Comparison of ENCODE assay signal across 8 cellular contexts in genomic region chr12:752673-753400, GRCh38. TPM values are rescaled to one million over a fixed set of nuclear protein-coding genes. Genes with fewer than 3 reads are reported as not detected.
A peak's percentile ranks its signal among the peaks of the same experiment; 100 is the strongest.
DNase-seq lines count a peak whose midpoint lies in the region; ATAC-seq and TF ChIP-seq lines count a peak whose summit lies in the region.

No MANE protein-coding gene starts in this region.

- peak overlapping the region; percentile 84 for H3K27ac Mint-ChIP-seq in activated naive CD8-positive, alpha-beta T cell treated with anti-CD3 and anti-CD28 coated beads for 36 hours

- peak overlapping the region; percentile 98 for H3K27ac ChIP-seq in 22Rv1
- peak overlapping the region; percentile 79 to 99 (median 98) for H3K27ac ChIP-seq in heart left ventricle

- H3K4me3 ChIP-seq in NT2/D1 (ENCODE audit: insufficient read length, low read depth) (peak overlapping the region; percentile 77), heart left ventricle (peak overlapping the region; percentile 61 to 97 (median 86))

- DNase-seq in NT2/D1 (ENCODE audit: low read depth, low spot score) (no peak), heart left ventricle (peak; percentile 63 to 81 (median 70)), posterior vena cava (ENCODE audit: low spot score) (peak; percentile 88), ureter (ENCODE audit: low spot score) (no peak)
- DNase-seq in activated naive CD8-positive, alpha-beta T cell treated with anti-CD3 and anti-CD28 coated beads for 36 hours = peak; percentile 62

- TF ChIP-seq POLR2A in heart left ventricle (IDR thresholded peaks at IDR 0.05) = peak in 1 of 2 donors; percentile 7

- peaks cover 3% of the 10 kb centered on the region for H3K4me1 ChIP-seq in NT2/D1 (ENCODE audit: insufficient read depth, insufficient read length)
- H3K4me1 ChIP-seq in heart left ventricle = peaks cover 0 to 62% (median 36%) of the 10 kb centered on the region in 12 donors

- peaks cover 34% of the 10 kb centered on the region for H3K36me3 Mint-ChIP-seq in activated naive CD8-positive, alpha-beta T cell treated with anti-CD3 and anti-CD28 coated beads for 36 hours

- H3K4me3 Mint-ChIP-seq in activated naive CD8-positive, alpha-beta T cell treated with anti-CD3 and anti-CD28 coated beads for 36 hours = peak overlapping the region; percentile 95

- H3K36me3 ChIP-seq in NT2/D1 (ENCODE audit: insufficient read depth, insufficient read length, low read length) = peaks cover 30% of the 10 kb centered on the region
- H3K36me3 ChIP-seq in heart left ventricle = no peaks in the 10 kb centered on the region

- H3K27me3 Mint-ChIP-seq in activated naive CD8-positive, alpha-beta T cell treated with anti-CD3 and anti-CD28 coated beads for 36 hours = no peaks in the 10 kb centered on the region

- H3K9me3 ChIP-seq in NT2/D1 (ENCODE audit: insufficient read depth, low read length) = no peaks in the 10 kb centered on the region
- H3K9me3 ChIP-seq in heart left ventricle = no peaks in the 10 kb centered on the region

- TF ChIP-seq CTCF in 22Rv1 (IDR thresholded peaks at IDR 0.05) (peak; percentile 39), GM12874 (IDR thresholded peaks at IDR 0.05; ENCODE audit: insufficient read depth, low read depth, low read length) (peak; percentile 32; the same call in 1 of the 2 replicates), heart left ventricle (IDR thresholded peaks at IDR 0.05) (peak in 7 of 12 donors; percentile 4 to 39 (median 24))

- peaks cover 27% of the 10 kb centered on the region for H3K4me1 Mint-ChIP-seq in activated naive CD8-positive, alpha-beta T cell treated with anti-CD3 and anti-CD28 coated beads for 36 hours

- no peaks in the 10 kb centered on the region for H3K9me3 Mint-ChIP-seq in activated naive CD8-positive, alpha-beta T cell treated with anti-CD3 and anti-CD28 coated beads for 36 hours

- H3K9ac ChIP-seq in NT2/D1 (ENCODE audit: insufficient read length, low read depth) = peak overlapping the region; percentile 98

- WGBS in heart left ventricle, 4 donors = 0 to 1% (median 0%) methylated on average over 49 to 86 of the region's 86 CpGs

- intact Hi-C loops in heart left ventricle (cut with DNase I) = loop anchor here (2.0 to 5.0 kb wide), 14 partner anchors 36 to 194 kb away; partner anchors contain the start of genes RAD52 (in 2 of the 10) and NINJ2 (in 1 of the 10)
- intact Hi-C loops in posterior vena cava (cut with DNase I) = loop anchor here in 1 of 2 donors (5.0 kb wide), 1 partner anchor 111 kb away; no protein-coding TSS in a partner anchor

- peak; percentile 33 for ATAC-seq in HG02840 (IDR thresholded peaks at IDR 0.05; ENCODE audit: low FRiP score, unreplicated experiment)
- ATAC-seq in heart left ventricle = peak in 3 of 4 donors; percentile 12 to 72 (median 60)

- H3K27me3 ChIP-seq in NT2/D1 (ENCODE audit: insufficient read depth, insufficient read length) (no peaks in the 10 kb centered on the region), heart left ventricle (no peaks in the 10 kb centered on the region)

RNA-seq across cellular contexts. Expression of gene WNK1, which starts 0.5 kb away (rescaled TPM):
- total RNA-seq in activated naive CD8-positive, alpha-beta T cell treated with anti-CD3 and anti-CD28 coated beads for 36 hours = 100 to 1,000 TPM; 117 to 118 TPM
- 100 to 1,000 TPM; 247 to 373 (median 302) TPM for total RNA-seq in heart left ventricle
- 100 to 1,000 TPM in 1 of 2 donors, 10 to 100 TPM in 1; 59.9 to 247 TPM for polyA plus RNA-seq in heart left ventricle
- total RNA-seq in posterior vena cava = 100 to 1,000 TPM; 159 to 199 TPM
- 203 TPM for total RNA-seq in ureter

Comparison
In these comparisons a context has a peak if more than half of its experiments do, and no peak if none do; other contexts are left out.
1. DNase-seq: peak in activated naive CD8-positive, alpha-beta T cell treated with anti-CD3 and anti-CD28 coated beads for 36 hours (single experiment), heart left ventricle (5 of 5) and posterior vena cava (single experiment); none in NT2/D1 (single experiment) and ureter (single experiment).
2. Peak in every context shown above with its lines, with median percentiles within 50 percentile points of each other: CTCF ChIP-seq.